11 cellular contexts compared by ENCODE assay signal in genomic region chr10:100510533-100511308, GRCh38. TPM values are rescaled to one million over a fixed set of nuclear protein-coding genes. Genes with fewer than 3 reads are reported as not detected.
DNase-seq lines count a peak whose midpoint lies in the region; ATAC-seq lines count a peak whose summit lies in the region.
"Had no signal": no experiment of that assay in that cellular context is flagged by ENCODE, and none has a peak within 500 bp of the region (broad histone marks: within the 10 kb centered on the region; RNA-seq: fewer than 3 reads in every experiment).

No MANE protein-coding gene starts in this region.

- DNase-seq in AML-193 (lab: John Stamatoyannopoulos, UW), result peak; percentile 72 to 74
- DNase-seq in MV-4-11 (lab: John Stamatoyannopoulos, UW), result peak; percentile 56
- peak; percentile 67 for DNase-seq in activated CD8-positive, alpha-beta memory T cell treated with anti-CD3 and anti-CD28 coated beads, Interleukin-2, amount 50 U/mL, for 4 hours
- DNase-seq in naive thymus-derived CD8-positive, alpha-beta T cell, result peak; percentile 33 to 93 (median 80)
- DNase-seq in retina, result no peak
- DNase-seq in inferior parietal cortex (ENCODE audit: extremely low spot score), result no peak
- no peak for DNase-seq in NCI-H82 (lab: John Stamatoyannopoulos, UW)
- DNase-seq: islet precursor cell, NCI-H1436 had no signal

- no peaks in the 10 kb centered on the region for H3K27me3 Mint-ChIP-seq in naive thymus-derived CD8-positive, alpha-beta T cell
- H3K27me3 Mint-ChIP-seq: brain had no signal

- peaks cover 38 to 80% (median 76%) of the 10 kb centered on the region in 4 donors for H3K4me1 Mint-ChIP-seq in naive thymus-derived CD8-positive, alpha-beta T cell
- H3K4me1 Mint-ChIP-seq: brain had no signal

- H3K9me3 Mint-ChIP-seq in naive thymus-derived CD8-positive, alpha-beta T cell, result no peaks in the 10 kb centered on the region
- H3K9me3 Mint-ChIP-seq: brain had no signal

- POLR2A ChIA-PET in naive thymus-derived CD8-positive, alpha-beta T cell (lab: Charles Lee), result interaction anchor here (0.9 to 3.6 kb wide), 6 partner anchors 15 to 779 kb away, joined by 3 to 18 read pairs (median 4); partner anchors contain the start of genes COX15 and CUTC

- ATAC-seq in naive thymus-derived CD8-positive, alpha-beta T cell, result peak; percentile 90 to 93
- ATAC-seq in GM18870 (IDR thresholded peaks at IDR 0.05; ENCODE audit: unreplicated experiment), result no peak

- H3K36me3 Mint-ChIP-seq in naive thymus-derived CD8-positive, alpha-beta T cell, result peaks cover 0 to 20% (median 10%) of the 10 kb centered on the region in 3 donors

- peak overlapping the region; percentile 64 to 100 (median 90) for H3K27ac Mint-ChIP-seq in naive thymus-derived CD8-positive, alpha-beta T cell
- H3K27ac Mint-ChIP-seq: brain had no signal

- peak overlapping the region; percentile 13 to 83 (median 61) for H3K4me3 Mint-ChIP-seq in naive thymus-derived CD8-positive, alpha-beta T cell
- H3K4me3 Mint-ChIP-seq: brain had no signal

RNA-seq across cellular contexts. Expression of gene SEC31B, which starts 8.9 kb away (rescaled TPM):
- 10 to 100 TPM; 60.1 to 61.7 TPM for total RNA-seq in naive thymus-derived CD8-positive, alpha-beta T cell
- polyA plus RNA-seq in naive thymus-derived CD8-positive, alpha-beta T cell, result 1 to 10 TPM in 2 of 3 donors, under 1 TPM in 1; 0.98 to 2.3 (median 2.0) TPM

RNA-seq across cellular contexts. Expression of gene NDUFB8, which starts 18.9 kb away (rescaled TPM):
- total RNA-seq in naive thymus-derived CD8-positive, alpha-beta T cell, result 100 to 1,000 TPM; 170 to 184 TPM
- polyA plus RNA-seq in naive thymus-derived CD8-positive, alpha-beta T cell, result 100 to 1,000 TPM; 520 to 585 (median 556) TPM

RNA-seq across cellular contexts. Expression of gene HIF1AN, which starts 25.0 kb away (rescaled TPM):
- total RNA-seq in naive thymus-derived CD8-positive, alpha-beta T cell, result 10 to 100 TPM; 63.5 to 65.3 TPM
- 10 to 100 TPM; 24.7 to 28.6 (median 26.9) TPM for polyA plus RNA-seq in naive thymus-derived CD8-positive, alpha-beta T cell

RNA-seq across cellular contexts. Expression of gene WNT8B, which starts 47.9 kb away (rescaled TPM):
- total RNA-seq in naive thymus-derived CD8-positive, alpha-beta T cell, result not detected
- polyA plus RNA-seq in naive thymus-derived CD8-positive, alpha-beta T cell, result 1 to 10 TPM in 1 of 3 donors, under 1 TPM in 2; 0.14 to 1.1 (median 0.24) TPM

Comparison
In these comparisons a context has a peak if more than half of its experiments do, and no peak if none do; other contexts are left out.
1. DNase-seq: peak in AML-193 (2 of 2), MV-4-11 (single experiment), activated CD8-positive, alpha-beta memory T cell treated with anti-CD3 and anti-CD28 coated beads, Interleukin-2, amount 50 U/mL, for 4 hours (single experiment) and naive thymus-derived CD8-positive, alpha-beta T cell (10 of 10); none in retina (single experiment), inferior parietal cortex (single experiment) and NCI-H82 (single experiment).